ENCODE assay signal across 9 cellular contexts in the genomic region with DNA sequence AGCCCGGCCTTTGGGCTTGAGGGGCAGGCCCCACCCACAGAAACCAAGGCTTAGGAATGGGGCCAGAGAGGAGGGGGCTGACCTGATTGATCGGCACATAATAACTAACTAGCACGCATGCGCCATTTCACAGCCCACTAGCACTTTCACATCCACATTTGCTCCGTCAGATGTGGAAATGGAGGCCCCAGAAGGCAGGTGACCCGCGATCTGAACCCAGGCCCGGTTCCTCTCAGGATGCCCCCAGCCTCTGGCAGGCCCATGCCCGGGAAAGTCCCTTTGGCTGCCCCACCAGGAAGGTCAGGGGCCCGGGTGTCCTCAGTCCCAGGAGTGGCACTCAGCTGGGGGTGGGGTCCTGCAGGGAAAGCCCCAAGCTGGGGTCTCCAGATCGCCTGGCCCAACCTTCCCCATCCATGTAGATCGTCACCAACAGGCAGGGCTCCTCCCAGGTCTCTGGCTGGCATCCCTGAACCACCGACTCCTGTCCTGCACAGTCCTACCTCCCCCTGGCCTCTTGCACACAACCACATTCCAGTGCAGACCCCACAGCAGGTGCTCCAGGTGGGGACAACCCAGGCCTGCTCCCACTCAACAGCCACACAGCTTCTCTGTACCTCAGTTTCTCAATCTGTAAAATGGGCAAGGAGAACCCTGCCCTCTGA. TPM values are rescaled to one million over a fixed set of nuclear protein-coding genes. Genes with fewer than 3 reads are reported as not detected.
DNase-seq lines count a peak whose midpoint lies in the region; ATAC-seq and TF ChIP-seq lines count a peak whose summit lies in the region.
"Had no signal": no experiment of that assay in that cellular context is flagged by ENCODE, and none has a peak within 500 bp of the region (broad histone marks: within the 10 kb centered on the region; RNA-seq: fewer than 3 reads in every experiment).

No MANE protein-coding gene starts in this region.

- H3K9ac ChIP-seq in neural progenitor cell = no peak overlapping the region

- H3K9me3 ChIP-seq in heart left ventricle (no peaks in the 10 kb centered on the region), adrenal gland (replicated peaks in 1 of 3) (no peaks in the 10 kb centered on the region), neural progenitor cell (ENCODE audit: low read depth) (no peaks in the 10 kb centered on the region)

- H3K79me2 ChIP-seq in neural progenitor cell (ENCODE audit: low read depth) = peaks cover 94% of the 10 kb centered on the region

- H3K27me3 Mint-ChIP-seq in neural progenitor cell (ENCODE audit: insufficient read depth, low read depth) = peaks cover 4% of the 10 kb centered on the region

- no peak overlapping the region for H3K4me3 Mint-ChIP-seq in neural progenitor cell

- H3K27ac ChIP-seq in heart left ventricle (no peak overlapping the region), adrenal gland (peak overlapping the region in 4 of 5 donors; percentile 38 to 85 (median 70)), neural progenitor cell (no peak overlapping the region)

- no peaks in the 10 kb centered on the region for H3K36me3 ChIP-seq in heart left ventricle
- no peaks in the 10 kb centered on the region for H3K36me3 ChIP-seq in adrenal gland (replicated peaks in 1 of 2)
- no peaks in the 10 kb centered on the region for H3K36me3 ChIP-seq in neural progenitor cell

- peaks cover 93% of the 10 kb centered on the region for H4K20me1 ChIP-seq in neural progenitor cell (ENCODE audit: low read depth)

- TF ChIP-seq CTCF in heart left ventricle (IDR thresholded peaks at IDR 0.05) (no peak), adrenal gland (IDR thresholded peaks at IDR 0.05) (no peak), neural progenitor cell (IDR thresholded peaks at IDR 0.05) (no peak)

- peaks cover 4% of the 10 kb centered on the region for H3K36me3 Mint-ChIP-seq in neural progenitor cell

- no peak overlapping the region for H3K4me2 ChIP-seq in neural progenitor cell

- H2AFZ ChIP-seq in neural progenitor cell (replicated peaks) = no peak overlapping the region

- no peaks in the 10 kb centered on the region for H3K9me3 Mint-ChIP-seq in neural progenitor cell

- peaks cover 0 to 19% (median 0%) of the 10 kb centered on the region in 12 donors for H3K4me1 ChIP-seq in heart left ventricle
- H3K4me1 ChIP-seq in adrenal gland (replicated peaks in 1 of 2) = peaks cover 3 to 22% of the 10 kb centered on the region in 2 donors
- H3K4me1 ChIP-seq in neural progenitor cell = peaks cover 31% of the 10 kb centered on the region

- intact Hi-C loops in heart left ventricle (cut with DNase I) (no loop called here), cardiac septum (cut with DNase I) (no loop called here), adrenal gland (cut with DNase I) (no loop called here)

- no peaks in the 10 kb centered on the region for H3K27me3 ChIP-seq in heart left ventricle
- H3K27me3 ChIP-seq in adrenal gland = no peaks in the 10 kb centered on the region
- no peaks in the 10 kb centered on the region for H3K27me3 ChIP-seq in neural progenitor cell

- TF ChIP-seq POLR2A in heart left ventricle (IDR thresholded peaks at IDR 0.05) (no peak), adrenal gland (IDR thresholded peaks at IDR 0.05) (no peak)

- no peak overlapping the region for H3K4me3 ChIP-seq in heart left ventricle
- H3K4me3 ChIP-seq in adrenal gland = no peak overlapping the region
- H3K4me3 ChIP-seq in neural progenitor cell = no peak overlapping the region

- no peak overlapping the region for H3K27ac Mint-ChIP-seq in neural progenitor cell

- no peak for ATAC-seq in heart left ventricle
- ATAC-seq in HG02973 (IDR thresholded peaks at IDR 0.05; ENCODE audit: unreplicated experiment) = peak; percentile 52

- H3K4me1 Mint-ChIP-seq in neural progenitor cell = peaks cover 57% of the 10 kb centered on the region

- 84 to 92% (median 87%) methylated on average over 13 of the region's 13 CpGs for WGBS in heart left ventricle, 4 donors
- 68 to 79% (median 76%) methylated on average over 8 to 13 of the region's 13 CpGs for WGBS in adrenal gland, 4 donors

- peaks cover 19% of the 10 kb centered on the region for H3F3A ChIP-seq in neural progenitor cell (ENCODE audit: low read depth)

- peak in 3 of 5 donors; percentile 19 to 43 (median 20) for DNase-seq in heart left ventricle
- DNase-seq in cardiac septum (ENCODE audit: low spot score) = no peak
- DNase-seq in adrenal gland = peak in 2 of 7 donors; percentile 13 to 21
- no peak for DNase-seq in SIG-M5 treated with dmso at 0.1 percent for 504 hours (lab: John Stamatoyannopoulos, UW; ENCODE audit: unreplicated experiment)
- no peak for DNase-seq in neural progenitor cell (ENCODE audit: low spot score)
- DNase-seq in UCSD-AML1 (lab: John Stamatoyannopoulos, UW; ENCODE audit: unreplicated experiment) = no peak
- no peak for DNase-seq in NCI-H1694 (lab: John Stamatoyannopoulos, UW)
- DNase-seq: mesendoderm had no signal

RNA-seq across cellular contexts. Expression of gene VAV2, which starts 46.7 kb away (rescaled TPM):
- total RNA-seq in heart left ventricle = 1 to 10 TPM; 3.4 to 9.9 (median 5.3) TPM
- polyA plus RNA-seq in heart left ventricle = 1 to 10 TPM; 3.3 to 6.5 TPM
- total RNA-seq in cardiac septum = 8.1 TPM
- total RNA-seq in adrenal gland = 10 to 100 TPM; 21.5 to 96.2 (median 33.5) TPM
- polyA plus RNA-seq in adrenal gland = 10 to 100 TPM; 19.7 to 46.7 (median 35.3) TPM
- 12.9 and 19.0 TPM in 2 replicates for total RNA-seq in neural progenitor cell (ENCODE audit: low replicate concordance)

Comparison
In these comparisons a context has a peak if more than half of its experiments do, and no peak if none do; other contexts are left out.
1. DNase-seq: peak in heart left ventricle (3 of 5); none in cardiac septum (single experiment), SIG-M5 treated with dmso at 0.1 percent for 504 hours (single experiment), neural progenitor cell (single experiment), UCSD-AML1 (single experiment) and NCI-H1694 (single experiment).
2. H3K27ac ChIP-seq: peak in adrenal gland (4 of 5); none in heart left ventricle (0 of 12) and neural progenitor cell (single experiment).